In the genomic region with DNA sequence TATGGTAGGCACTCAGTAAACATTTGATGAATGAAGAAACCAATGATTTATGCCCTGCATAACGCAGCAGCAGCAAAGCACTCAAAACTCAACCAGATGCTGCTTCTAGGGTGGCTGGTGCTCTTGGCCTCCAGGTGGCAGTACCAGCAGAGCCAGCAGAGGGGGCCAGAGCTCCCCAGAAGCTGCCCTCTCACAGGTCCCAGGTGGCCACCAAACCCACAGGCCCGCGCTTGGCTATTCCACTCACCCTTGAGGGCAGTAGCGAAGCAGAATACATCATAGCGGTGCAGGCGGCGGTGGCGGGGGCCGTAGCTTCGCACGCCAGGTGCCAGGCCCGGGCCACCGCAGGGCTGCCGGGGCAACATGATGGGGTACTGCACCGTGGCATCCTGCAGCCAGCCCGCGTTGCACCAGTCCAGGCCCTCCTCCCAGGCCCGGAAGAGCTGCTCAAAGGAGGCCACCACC, we compare ENCODE assay signal across 8 cellular contexts. TPM values are rescaled to one million over a fixed set of nuclear protein-coding genes. Genes with fewer than 3 reads are reported as not detected.
DNase-seq lines count a peak whose midpoint lies in the region; ATAC-seq and TF ChIP-seq lines count a peak whose summit lies in the region.

No MANE protein-coding gene starts in this region.

- peak; percentile 66 for ATAC-seq in GM21526 (IDR thresholded peaks at IDR 0.05; ENCODE audit: low FRiP score, unreplicated experiment)
- ATAC-seq in activated CD8-positive, alpha-beta T cell treated with anti-CD3 and anti-CD28 coated beads for 36 hours = peak; percentile 86
- peak; percentile 42 to 55 for ATAC-seq in gastrocnemius medialis
- ATAC-seq in GM21381 (IDR thresholded peaks at IDR 0.05; ENCODE audit: unreplicated experiment) = no peak
- no peak for ATAC-seq in GM19035 (IDR thresholded peaks at IDR 0.05; ENCODE audit: unreplicated experiment)

- H3K4me3 Mint-ChIP-seq in activated CD8-positive, alpha-beta T cell treated with anti-CD3 and anti-CD28 coated beads for 36 hours = no peak overlapping the region

- no peaks in the 10 kb centered on the region for H3K27me3 ChIP-seq in gastrocnemius medialis

- intact Hi-C loops in activated CD8-positive, alpha-beta T cell treated with anti-CD3 and anti-CD28 coated beads for 36 hours (cut with micrococcal nuclease) = no loop called here
- intact Hi-C loops in gastrocnemius medialis (cut with DNase I; ENCODE audit: low total_unique reads) = no loop called here

- peak; percentile 5 for DNase-seq in DMS153 treated with DMSO at 0.1 percent for 48 hours (lab: John Stamatoyannopoulos, UW; ENCODE audit: unreplicated experiment)
- DNase-seq in NCI-H226 = peak; percentile 37
- DNase-seq in activated CD8-positive, alpha-beta T cell treated with anti-CD3 and anti-CD28 coated beads for 36 hours = peak; percentile 67
- DNase-seq in fibroblast of villous mesenchyme (ENCODE audit: low read depth) = peak; percentile 60
- DNase-seq in gastrocnemius medialis = no peak

- no peaks in the 10 kb centered on the region for H3K4me1 ChIP-seq in gastrocnemius medialis

- peak; percentile 65 for TF ChIP-seq CTCF in activated CD8-positive, alpha-beta T cell treated with anti-CD3 and anti-CD28 coated beads for 36 hours (IDR thresholded peaks at IDR 0.05)
- TF ChIP-seq CTCF in fibroblast of villous mesenchyme (IDR thresholded peaks at IDR 0.05; ENCODE audit: insufficient read depth, low read depth, low read length) (peak; percentile 90), gastrocnemius medialis (IDR thresholded peaks at IDR 0.05 in 4 of 5, conservative IDR thresholded peaks at IDR 0.05 in 1 of 5) (peak; percentile 26 to 64 (median 50))

- no peaks in the 10 kb centered on the region for H3K4me1 Mint-ChIP-seq in activated CD8-positive, alpha-beta T cell treated with anti-CD3 and anti-CD28 coated beads for 36 hours (ENCODE audit: low read depth)

- no peaks in the 10 kb centered on the region for H3K9me3 Mint-ChIP-seq in activated CD8-positive, alpha-beta T cell treated with anti-CD3 and anti-CD28 coated beads for 36 hours

- no peaks in the 10 kb centered on the region for H3K9me3 ChIP-seq in gastrocnemius medialis

- no peak for TF ChIP-seq POLR2A in gastrocnemius medialis (IDR thresholded peaks at IDR 0.05)

- peaks cover 34% of the 10 kb centered on the region for H3K36me3 Mint-ChIP-seq in activated CD8-positive, alpha-beta T cell treated with anti-CD3 and anti-CD28 coated beads for 36 hours (ENCODE audit: low read depth)

- in situ Hi-C loops in gastrocnemius medialis (cut with MboI; ENCODE audit: low sequenced_read_pairs in 4 of 4) = no loop called here

- H3K27ac ChIP-seq in gastrocnemius medialis = no peak overlapping the region

- H3K27me3 Mint-ChIP-seq in activated CD8-positive, alpha-beta T cell treated with anti-CD3 and anti-CD28 coated beads for 36 hours = no peaks in the 10 kb centered on the region

- H3K36me3 ChIP-seq in gastrocnemius medialis = peaks cover 0 to 4% of the 10 kb centered on the region in 2 donors

- no peak overlapping the region for H3K4me3 ChIP-seq in fibroblast of villous mesenchyme (ENCODE audit: low read depth, low read length)
- H3K4me3 ChIP-seq in gastrocnemius medialis = no peak overlapping the region

- CTCF ChIA-PET in activated CD8-positive, alpha-beta T cell treated with anti-CD3 and anti-CD28 coated beads for 36 hours (lab: Charles Lee) = interaction anchor here (0.8 to 2.2 kb wide), 17 partner anchors 8 to 267 kb away, joined by 3 to 13 read pairs (median 3); no protein-coding TSS in a partner anchor

- POLR2A ChIA-PET in activated CD8-positive, alpha-beta T cell treated with anti-CD3 and anti-CD28 coated beads for 36 hours (lab: Charles Lee) = interaction anchor here (0.8 to 1.6 kb wide), 3 partner anchors 9 to 19 kb away, joined by 3 to 4 read pairs (median 4); no protein-coding TSS in a partner anchor

- H3K27ac Mint-ChIP-seq in activated CD8-positive, alpha-beta T cell treated with anti-CD3 and anti-CD28 coated beads for 36 hours = no peak overlapping the region

RNA-seq across cellular contexts. Expression of a gene that starts 16.6 kb away (rescaled TPM):
- 10 to 100 TPM; 63.2 to 69.5 TPM for total RNA-seq in activated CD8-positive, alpha-beta T cell treated with anti-CD3 and anti-CD28 coated beads for 36 hours
- total RNA-seq in fibroblast of villous mesenchyme (5.2 and 8.1 TPM in 2 replicates), gastrocnemius medialis (1 to 10 TPM; 1.7 to 5.2 (median 2.1) TPM)

RNA-seq across cellular contexts. Expression of a gene that starts 34.4 kb away (rescaled TPM):
- total RNA-seq in activated CD8-positive, alpha-beta T cell treated with anti-CD3 and anti-CD28 coated beads for 36 hours = 10 to 100 TPM; 29.0 to 34.0 TPM
- total RNA-seq in fibroblast of villous mesenchyme (158 and 168 TPM in 2 replicates), gastrocnemius medialis (100 to 1,000 TPM; 239 to 437 (median 395) TPM)

Comparison
In these comparisons a context has a peak if more than half of its experiments do, and no peak if none do; other contexts are left out.
1. DNase-seq: peak in DMS153 treated with DMSO at 0.1 percent for 48 hours (single experiment), NCI-H226 (single experiment), activated CD8-positive, alpha-beta T cell treated with anti-CD3 and anti-CD28 coated beads for 36 hours (single experiment) and fibroblast of villous mesenchyme (single experiment); none in gastrocnemius medialis (0 of 2).
2. ATAC-seq: peak in GM21526 (single experiment), activated CD8-positive, alpha-beta T cell treated with anti-CD3 and anti-CD28 coated beads for 36 hours (single experiment) and gastrocnemius medialis (2 of 2); none in GM21381 (single experiment) and GM19035 (single experiment).
3. Peak in every context shown above with its lines, with median percentiles within 50 percentile points of each other: CTCF ChIP-seq.